27 cellular contexts compared by ENCODE assay signal in the genomic region with DNA sequence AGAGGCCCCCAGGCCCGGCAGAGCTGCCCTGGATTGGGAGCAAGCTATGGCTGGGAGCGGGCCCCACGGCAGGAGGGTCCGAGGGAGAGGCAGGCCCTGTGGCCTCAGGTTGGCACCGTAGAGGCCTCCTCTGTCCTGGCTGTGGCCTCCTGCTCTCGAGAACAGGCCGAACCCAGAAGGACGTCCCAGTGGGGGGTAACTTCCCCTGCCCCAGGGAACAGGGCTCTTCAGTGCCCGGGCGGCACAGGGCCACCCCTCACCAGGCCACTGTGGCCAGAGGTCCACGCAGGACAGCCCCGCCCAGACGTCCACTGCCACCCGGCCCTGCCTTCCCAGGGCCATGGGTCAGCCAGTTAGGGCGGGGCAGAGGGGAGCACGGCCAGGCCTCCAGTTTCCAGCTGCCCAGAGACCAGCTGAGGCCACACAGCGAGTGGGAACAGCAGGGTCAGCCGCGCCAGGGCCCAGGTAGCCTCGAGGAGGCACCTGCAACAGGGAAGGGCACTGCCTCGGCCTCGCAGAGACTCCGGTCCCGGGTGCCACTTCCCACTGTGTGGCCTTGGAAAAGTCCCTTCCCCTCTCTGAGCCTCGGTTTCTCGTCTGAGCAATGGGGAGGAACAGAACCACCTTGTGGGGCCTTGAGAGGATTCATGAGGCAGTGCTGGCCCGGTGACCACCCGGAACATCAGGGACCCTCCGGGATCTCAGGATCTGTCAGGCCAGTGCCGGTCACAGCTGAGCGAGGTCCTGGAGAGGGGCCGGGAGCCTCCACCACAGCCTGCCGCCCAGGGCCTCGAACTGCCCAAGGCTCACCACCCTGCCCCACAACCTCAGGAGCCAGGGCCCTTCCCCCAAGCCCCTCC. TPM values are rescaled to one million over a fixed set of nuclear protein-coding genes. Genes with fewer than 3 reads are reported as not detected.
A peak's percentile ranks its signal among the peaks of the same experiment; 100 is the strongest.
DNase-seq lines count a peak whose midpoint lies in the region; ATAC-seq, FAIRE-seq and TF ChIP-seq lines count a peak whose summit lies in the region.
"Had no signal": no experiment of that assay in that cellular context is flagged by ENCODE, and none has a peak within 500 bp of the region (broad histone marks: within the 10 kb centered on the region; RNA-seq: fewer than 3 reads in every experiment).

No MANE protein-coding gene starts in this region.

- H2BK120ac ChIP-seq in IMR-90 (ENCODE audit: low read depth, low read length) (no peak overlapping the region), neuronal stem cell (ENCODE audit: low read depth, low read length) (peak overlapping the region; percentile 61)

- no peak for TF ChIP-seq RAD21 in IMR-90 (IDR thresholded peaks at IDR 0.05; ENCODE audit: low read length)
- no peak for TF ChIP-seq RAD21 in HepG2 (CRISPR knock-in tag; IDR thresholded peaks at IDR 0.05)

- no peaks in the 10 kb centered on the region for H3K27me3 ChIP-seq in IMR-90 (ENCODE audit: control insufficient read depth, insufficient read depth, low read length)
- peaks cover 33 to 78% of the 10 kb centered on the region in 2 experiments for H3K27me3 ChIP-seq in HepG2 (ENCODE audit: control insufficient read depth in 1 of 2, insufficient read depth in 2 of 2, low read length in 2 of 2)
- peaks cover 0 to 22% (median 0%) of the 10 kb centered on the region in 3 experiments for H3K27me3 ChIP-seq in neuronal stem cell (ENCODE audit: control insufficient read depth in 3 of 3, insufficient read depth in 3 of 3, low read depth in 1 of 3, low read length in 3 of 3)
- peaks cover 0 to 16% (median 0%) of the 10 kb centered on the region in 7 donors for H3K27me3 ChIP-seq in heart right ventricle
- H3K27me3 ChIP-seq in pancreas = no peaks in the 10 kb centered on the region
- H3K27me3 ChIP-seq: BE2C, BLaER1 had no signal

- H3K4me3 ChIP-seq in IMR-90 (ENCODE audit: insufficient read depth, low read depth, low read length) (no peak overlapping the region), HepG2 (replicated peaks in 1 of 3; ENCODE audit: insufficient read depth in 1 of 3, low read depth in 2 of 3, low read length in 3 of 3) (no peak overlapping the region), neuronal stem cell (ENCODE audit: low read length in 2 of 2) (no peak overlapping the region), heart right ventricle (no peak overlapping the region), pancreas (no peak overlapping the region)
- H3K4me3 ChIP-seq: BLaER1, GM12878 had no signal

- H4K8ac ChIP-seq in IMR-90 (ENCODE audit: low read depth in 2 of 2, low read length in 2 of 2) (no peak overlapping the region), neuronal stem cell (ENCODE audit: low read depth, low read length) (no peak overlapping the region)

- no peaks in the 10 kb centered on the region for H3K9me3 Mint-ChIP-seq in progenitor cell of endocrine pancreas (ENCODE audit: low read depth)
- H3K9me3 Mint-ChIP-seq: CD14-positive monocyte; CD4-positive, alpha-beta memory T cell; CD8-positive, alpha-beta memory T cell had no signal

- H3K79me2 ChIP-seq in HepG2 (ENCODE audit: insufficient read depth, low read length) = no peaks in the 10 kb centered on the region

- H3K56ac ChIP-seq in IMR-90 (ENCODE audit: extremely low read depth, insufficient read depth, low read length) = no peak overlapping the region

- dilution Hi-C loops in IMR-90 (cut with HindIII; ENCODE audit: low sequenced_read_pairs, unreplicated experiment) = no loop called here

- no peaks in the 10 kb centered on the region for H3K4me1 Mint-ChIP-seq in progenitor cell of endocrine pancreas (ENCODE audit: low read depth)
- H3K4me1 Mint-ChIP-seq: CD4-positive, alpha-beta memory T cell; CD4-positive, CD25-positive, alpha-beta regulatory T cell; CD8-positive, alpha-beta memory T cell had no signal

- H3K27ac Mint-ChIP-seq in progenitor cell of endocrine pancreas = no peak overlapping the region
- H3K27ac Mint-ChIP-seq: CD4-positive, alpha-beta memory T cell; CD8-positive, alpha-beta memory T cell had no signal

- TF ChIP-seq POLR2A in IMR-90 (IDR thresholded peaks at IDR 0.05; ENCODE audit: low read depth, low read length) (no peak), HepG2 (IDR thresholded peaks at IDR 0.05; ENCODE audit: insufficient read depth in 1 of 2, low read depth in 2 of 2, low read length in 2 of 2) (no peak)

- CTCF ChIA-PET in IMR-90 (lab: Yijun Ruan, JAX) (no interaction called here), HepG2 (lab: Yijun Ruan, JAX; ENCODE audit: low intra/inter-chr PET ratio, low total read pairs) (no interaction called here)

- H2AK5ac ChIP-seq in IMR-90 (ENCODE audit: low read depth, low read length) = no peak overlapping the region
- peak overlapping the region; percentile 84 for H2AK5ac ChIP-seq in neuronal stem cell (ENCODE audit: low read depth, low read length)

- H2BK12ac ChIP-seq in neuronal stem cell (ENCODE audit: low read length) = peak overlapping the region; percentile 41

- no peak overlapping the region for H2BK5ac ChIP-seq in IMR-90 (ENCODE audit: low read depth, low read length, poor library complexity, severe bottlenecking)
- H2BK5ac ChIP-seq in neuronal stem cell (ENCODE audit: low read length) = peak overlapping the region; percentile 13

- H3K79me1 ChIP-seq in IMR-90 (ENCODE audit: low read depth in 1 of 2, low read length in 2 of 2) (peaks cover 13 to 94% of the 10 kb centered on the region in 2 experiments), neuronal stem cell (ENCODE audit: low read depth, low read length) (peaks cover 3% of the 10 kb centered on the region)

- H2BK20ac ChIP-seq in IMR-90 (ENCODE audit: low read depth, low read length) = no peak overlapping the region

- no peak overlapping the region for H2BK15ac ChIP-seq in IMR-90 (ENCODE audit: low read depth, low read length)
- H2BK15ac ChIP-seq in neuronal stem cell (ENCODE audit: low read length) = peak overlapping the region; percentile 78

- TF ChIP-seq CTCF in IMR-90 (conservative IDR thresholded peaks at IDR 0.05; ENCODE audit: low read depth, low read length) = no peak
- TF ChIP-seq CTCF in HepG2 (CRISPR knock-in tag; IDR thresholded peaks at IDR 0.05) = no peak
- TF ChIP-seq CTCF in heart right ventricle (IDR thresholded peaks at IDR 0.05) = no peak
- no peak for TF ChIP-seq CTCF in progenitor cell of endocrine pancreas (IDR thresholded peaks at IDR 0.05; ENCODE audit: unreplicated experiment)
- TF ChIP-seq CTCF in pancreas (IDR thresholded peaks at IDR 0.05) = no peak

- POLR2A ChIA-PET in IMR-90 (lab: Charles Lee; ENCODE audit: unreplicated experiment) = no interaction called here
- POLR2A ChIA-PET in HepG2 (lab: Yijun Ruan, JAX) = no interaction called here

- TF ChIP-seq EP300 in HepG2 (IDR thresholded peaks at IDR 0.05; ENCODE audit: low read depth in 2 of 2, low read length in 2 of 2) = no peak
- no peak for TF ChIP-seq EP300 in HepG2 (CRISPR knock-in tag; IDR thresholded peaks at IDR 0.05; ENCODE audit: borderline replicate concordance)

- H3K27ac ChIP-seq in IMR-90 (ENCODE audit: insufficient read depth, low read length) (no peak overlapping the region), HepG2 (ENCODE audit: extremely low read length, insufficient read depth, low read length) (no peak overlapping the region), neuronal stem cell (replicated peaks; ENCODE audit: low read length) (no peak overlapping the region), heart right ventricle (no peak overlapping the region), pancreas (no peak overlapping the region)
- H3K27ac ChIP-seq: BLaER1 had no signal

- H3K9ac ChIP-seq in IMR-90 (ENCODE audit: low read depth, low read length) (no peak overlapping the region), HepG2 (ENCODE audit: insufficient read depth, low read depth, low read length) (no peak overlapping the region), neuronal stem cell (ENCODE audit: low read depth, low read length, poor library complexity) (peak overlapping the region; percentile 70)
- H3K9ac ChIP-seq: BLaER1 had no signal

- no peaks in the 10 kb centered on the region for H3K9me3 ChIP-seq in IMR-90 (ENCODE audit: control insufficient read depth, insufficient read depth, low read length)
- H3K9me3 ChIP-seq in HepG2 (ENCODE audit: low read length) = no peaks in the 10 kb centered on the region
- H3K9me3 ChIP-seq in neuronal stem cell (replicated peaks in 1 of 2; ENCODE audit: control insufficient read depth in 2 of 2, insufficient read depth in 1 of 2, low read depth in 1 of 2, low read length in 2 of 2) = no peaks in the 10 kb centered on the region
- H3K9me3 ChIP-seq in heart right ventricle = no peaks in the 10 kb centered on the region
- H3K9me3 ChIP-seq in pancreas = no peaks in the 10 kb centered on the region
- H3K9me3 ChIP-seq: BE2C, BLaER1 had no signal

- no peaks in the 10 kb centered on the region; the same call in 1 of the 2 replicates for H3K4me1 ChIP-seq in IMR-90 (ENCODE audit: control insufficient read depth, insufficient read depth, low read length)
- H3K4me1 ChIP-seq in HepG2 (ENCODE audit: insufficient read depth, low read length) = no peaks in the 10 kb centered on the region
- H3K4me1 ChIP-seq in neuronal stem cell (ENCODE audit: control insufficient read depth in 2 of 2, insufficient read depth in 1 of 2, low read depth in 1 of 2, low read length in 2 of 2) = no peaks in the 10 kb centered on the region
- no peaks in the 10 kb centered on the region for H3K4me1 ChIP-seq in heart right ventricle
- no peaks in the 10 kb centered on the region for H3K4me1 ChIP-seq in pancreas
- H3K4me1 ChIP-seq: BE2C, BLaER1 had no signal

- H4K91ac ChIP-seq in IMR-90 (ENCODE audit: insufficient read depth, low read depth, low read length) = no peak overlapping the region
- H4K91ac ChIP-seq in neuronal stem cell (ENCODE audit: low read depth, low read length, poor library complexity) = no peak overlapping the region

- in situ Hi-C loops in IMR-90 (cut with MboI; ENCODE audit: low sequenced_read_pairs) (no loop called here), HepG2 (cut with HindIII; ENCODE audit: extremely low pct_ligation_motif_present, low pct_unique_long_range_greater_than_20kb) (no loop called here)

- H4K20me1 ChIP-seq in IMR-90 (ENCODE audit: insufficient read depth, low read length) (peaks cover 100% of the 10 kb centered on the region), HepG2 (ENCODE audit: insufficient read depth, low read length) (no peaks in the 10 kb centered on the region)
- H4K20me1 ChIP-seq: BLaER1 had no signal

- intact Hi-C loops in IMR-90 (cut with micrococcal nuclease) = no loop called here
- intact Hi-C loops in HepG2 (cut with micrococcal nuclease; ENCODE audit: unreplicated experiment) = no loop called here
- intact Hi-C loops in heart right ventricle (cut with DNase I) = no loop called here
- intact Hi-C loops in pancreas (cut with DNase I) = no loop called here

- WGBS in IMR-90 (ENCODE audit: extremely low coverage in 2 of 2, insufficient read length in 1 of 2), 2 experiments = 98% methylated on average over 8 of the region's 34 CpGs; no CpG with 5 or more reads in 1 of the 2 experiments
- WGBS in HepG2 (ENCODE audit: low lambda C conversion rate) = 31% methylated on average over 11 of the region's 34 CpGs
- WGBS in neuronal stem cell (ENCODE audit: extremely low coverage in 2 of 2, insufficient read length in 2 of 2, insufficient replicate concordance in 1 of 2), 2 donors = no CpG with 5 or more reads among the region's 34 CpGs
- 91% methylated on average over 34 of the region's 34 CpGs for WGBS in heart right ventricle, 2 donors
- 83 to 89% methylated on average over 29 to 34 of the region's 34 CpGs for WGBS in pancreas, 2 donors

- H3K36me3 ChIP-seq in IMR-90 (ENCODE audit: control insufficient read depth, insufficient read depth, low read length) = peaks cover 64% of the 10 kb centered on the region
- H3K36me3 ChIP-seq in HepG2 (replicated peaks in 1 of 2; ENCODE audit: control insufficient read depth in 1 of 2, insufficient read depth in 2 of 2, low read length in 2 of 2) = no peaks in the 10 kb centered on the region
- H3K36me3 ChIP-seq in neuronal stem cell (replicated peaks in 1 of 2; ENCODE audit: control insufficient read depth in 2 of 2, insufficient read depth in 2 of 2, low read length in 2 of 2) = no peaks in the 10 kb centered on the region
- H3K36me3 ChIP-seq in heart right ventricle = no peaks in the 10 kb centered on the region
- no peaks in the 10 kb centered on the region for H3K36me3 ChIP-seq in pancreas
- H3K36me3 ChIP-seq: BE2C, BLaER1 had no signal

- no peak overlapping the region for H3K4me3 Mint-ChIP-seq in progenitor cell of endocrine pancreas (ENCODE audit: low read depth)
- H3K4me3 Mint-ChIP-seq: CD14-positive monocyte; CD4-positive, alpha-beta memory T cell; CD4-positive, CD25-positive, alpha-beta regulatory T cell; CD8-positive, alpha-beta memory T cell had no signal

- no peak overlapping the region for H3K23ac ChIP-seq in IMR-90 (ENCODE audit: low read depth, low read length)
- H3K23ac ChIP-seq in neuronal stem cell (ENCODE audit: low read depth, low read length, poor library complexity) = peak overlapping the region; percentile 55

- H3K36me3 Mint-ChIP-seq in progenitor cell of endocrine pancreas (ENCODE audit: insufficient read depth) = no peaks in the 10 kb centered on the region
- H3K36me3 Mint-ChIP-seq: CD14-positive monocyte; CD4-positive, alpha-beta memory T cell; CD4-positive, CD25-positive, alpha-beta regulatory T cell; CD8-positive, alpha-beta memory T cell had no signal

- peak overlapping the region; percentile 76 for H2AK9ac ChIP-seq in IMR-90 (replicated peaks; ENCODE audit: low read depth, low read length, poor library complexity)

- H3K27me3 Mint-ChIP-seq in progenitor cell of endocrine pancreas = peaks cover 4% of the 10 kb centered on the region
- H3K27me3 Mint-ChIP-seq: CD4-positive, CD25-positive, alpha-beta regulatory T cell had no signal

- no peak for DNase-seq in IMR-90
- no peak for DNase-seq in HepG2 (ENCODE audit: low spot score)
- DNase-seq in neuronal stem cell (ENCODE audit: low spot score) = no peak
- no peak for DNase-seq in heart right ventricle
- DNase-seq in progenitor cell of endocrine pancreas (ENCODE audit: low spot score, unreplicated experiment) = no peak
- DNase-seq in pancreas = no peak
- DNase-seq: 8988T; ACHN; BE2C; C1 segment of cervical spinal cord; CD4-positive, CD25-positive, alpha-beta regulatory T cell; CD8-positive, alpha-beta memory T cell; COR-L47; DMS 273 treated with DMSO at 0.1 percent for 48 hours; DMS153; DMS53; DMS79; DND-41; EL; GDM1 had no signal

- H3K18ac ChIP-seq in IMR-90 (ENCODE audit: low read depth, low read length) (no peak overlapping the region), neuronal stem cell (ENCODE audit: low read length) (no peak overlapping the region)

- H2AFZ ChIP-seq in IMR-90 (replicated peaks; ENCODE audit: low read length, poor library complexity) = no peak overlapping the region
- H2AFZ ChIP-seq in HepG2 (ENCODE audit: low read length) = no peak overlapping the region
- no peak overlapping the region for H2AFZ ChIP-seq in neuronal stem cell (ENCODE audit: low read length)

- H3K14ac ChIP-seq in IMR-90 (replicated peaks; ENCODE audit: low read depth, low read length) (no peak overlapping the region), neuronal stem cell (ENCODE audit: low read length) (peak overlapping the region; percentile 89)

- no peak overlapping the region for H3K4ac ChIP-seq in IMR-90 (ENCODE audit: low read depth, low read length)
- H3K4ac ChIP-seq in neuronal stem cell (ENCODE audit: low read length) = no peak overlapping the region

- BruUV-seq in IMR-90 (replicated peaks; lab: Mats Ljungman, UMichigan) (no TSS peak), HepG2 (replicated peaks; lab: Mats Ljungman, UMichigan) (no TSS peak)

- H4K5ac ChIP-seq in IMR-90 (ENCODE audit: low read depth, low read length) = no peak overlapping the region

- H3K4me2 ChIP-seq in IMR-90 (ENCODE audit: low read depth, low read length) (no peak overlapping the region), HepG2 (ENCODE audit: low read depth, low read length) (no peak overlapping the region), neuronal stem cell (ENCODE audit: insufficient read depth, low read length, poor library complexity, severe bottlenecking) (no peak overlapping the region)
- H3K4me2 ChIP-seq: BLaER1 had no signal

- FAIRE-seq in HepG2 (lab: Jason Lieb, UNC) = no peak
- FAIRE-seq in pancreas (lab: Jason Lieb, UNC) = no peak
- FAIRE-seq: A204.1, GM12878, GM12892, GM18507 had no signal

- peaks cover 15% of the 10 kb centered on the region for H3K9me1 ChIP-seq in IMR-90 (ENCODE audit: insufficient read depth, low read length)

- ATAC-seq in IMR-90 (ENCODE audit: low read depth) (no peak), HepG2 (0 out of 3 replicates have a peak, but pooled peaks have one; percentile 6), heart right ventricle (no peak), pancreas (no peak)

RNA-seq across cellular contexts. Expression of a gene that starts 32.0 kb away (rescaled TPM):
- total RNA-seq in IMR-90 (2012; rRNA removed) (1.1 and 1.4 TPM in 2 replicates), HepG2 (2016; rRNA removed; fragmentation: Illumina TruSeq; extraction: Trizol) (not detected in 2 replicates), heart right ventricle (1 to 10 TPM in 6 of 10 donors, under 1 TPM in 4; 0.59 to 1.7 (median 1.0) TPM), progenitor cell of endocrine pancreas (0.05 and 0.07 TPM in 2 replicates), pancreas (1 to 10 TPM in 1 of 6 donors, under 1 TPM in 5; 0.20 to 2.0 (median 0.39) TPM)
- polyA plus RNA-seq in IMR-90 (2012; rRNA removed) (13.3 and 16.4 TPM in 2 replicates), HepG2 (2011; rRNA removed) (not detected in 2 replicates), heart right ventricle (under 1 TPM; 0.23 to 0.73 TPM), pancreas (under 1 TPM; 0.14 to 0.34 TPM)
- polyA plus RNA-seq in IMR-90 (2012; cell fraction: cytosol; rRNA removed) = 5.1 and 8.8 TPM in 2 replicates
- 32.3 and 70.4 TPM in 2 replicates for polyA plus RNA-seq in IMR-90 (2012; cell fraction: nucleus; rRNA removed; ENCODE audit: low replicate concordance)
- not detected in 2 replicates for total RNA-seq in HepG2 (2016; cell fraction: cytosol; rRNA removed; fragmentation: Illumina TruSeq; extraction: Trizol; ENCODE audit: low read depth)
- not detected in 2 replicates for total RNA-seq in HepG2 (2016; cell fraction: insoluble cytoplasmic fraction; rRNA removed; fragmentation: Illumina TruSeq; extraction: Trizol)
- not detected in 2 replicates for total RNA-seq in HepG2 (2016; cell fraction: membrane; rRNA removed; fragmentation: Illumina TruSeq; extraction: Trizol)
- total RNA-seq in HepG2 (2016; cell fraction: nucleus; rRNA removed; fragmentation: Illumina TruSeq; extraction: Trizol) = not detected in 2 replicates
- not detected in 2 replicates for polyA plus RNA-seq in HepG2 (2011; cell fraction: cytosol; rRNA removed)
- polyA plus RNA-seq in HepG2 (2011; cell fraction: nucleus; rRNA removed) = 0.02 TPM in 1 of 2 replicates, not detected in the other
- polyA plus RNA-seq in HepG2 (2012) = not detected in 2 replicates
- not detected in 2 replicates for polyA plus RNA-seq in HepG2 (2016; cell fraction: cytosol; fragmentation: Illumina TruSeq; extraction: Trizol; ENCODE audit: low read depth)
- not detected in 2 replicates for polyA plus RNA-seq in HepG2 (2016; cell fraction: insoluble cytoplasmic fraction; fragmentation: Illumina TruSeq; extraction: Trizol; ENCODE audit: low read depth)
- not detected in 2 replicates for polyA plus RNA-seq in HepG2 (2016; cell fraction: membrane; fragmentation: Illumina TruSeq; extraction: Trizol; ENCODE audit: low read depth)
- not detected in 2 replicates for polyA plus RNA-seq in HepG2 (2016; cell fraction: nucleus; fragmentation: Illumina TruSeq; extraction: Trizol; ENCODE audit: insufficient read depth, low read depth)
- not detected in 2 replicates for polyA minus RNA-seq in HepG2 (2011; rRNA and poly(A)+ RNA removed; ENCODE audit: low replicate concordance)
- not detected in 2 replicates for polyA minus RNA-seq in HepG2 (2011; cell fraction: cytosol; rRNA and poly(A)+ RNA removed)
- not detected in 2 replicates for polyA minus RNA-seq in HepG2 (2011; cell fraction: nucleus; rRNA and poly(A)+ RNA removed)
- polyA plus RNA-seq in neuronal stem cell (2013, experiment 1 of 2) = 0.26 TPM
- polyA plus RNA-seq in neuronal stem cell (2013, experiment 2 of 2) = 0.29 TPM

RNA-seq across cellular contexts. Expression of a gene that starts 38.3 kb away (rescaled TPM):
- 0.28 and 0.36 TPM in 2 replicates for total RNA-seq in IMR-90 (2012; rRNA removed)
- 1.1 and 1.8 TPM in 2 replicates for polyA plus RNA-seq in IMR-90 (2012; rRNA removed)
- 1.2 and 2.4 TPM in 2 replicates for polyA plus RNA-seq in IMR-90 (2012; cell fraction: cytosol; rRNA removed)
- polyA plus RNA-seq in IMR-90 (2012; cell fraction: nucleus; rRNA removed; ENCODE audit: low replicate concordance) = 4.0 and 9.2 TPM in 2 replicates
- 3.4 and 3.8 TPM in 2 replicates for total RNA-seq in HepG2 (2016; rRNA removed; fragmentation: Illumina TruSeq; extraction: Trizol)
- 0.81 and 2.1 TPM in 2 replicates for total RNA-seq in HepG2 (2016; cell fraction: cytosol; rRNA removed; fragmentation: Illumina TruSeq; extraction: Trizol; ENCODE audit: low read depth)
- total RNA-seq in HepG2 (2016; cell fraction: insoluble cytoplasmic fraction; rRNA removed; fragmentation: Illumina TruSeq; extraction: Trizol) = 3.4 and 3.9 TPM in 2 replicates
- 3.4 and 4.3 TPM in 2 replicates for total RNA-seq in HepG2 (2016; cell fraction: membrane; rRNA removed; fragmentation: Illumina TruSeq; extraction: Trizol)
- 3.4 and 6.6 TPM in 2 replicates for total RNA-seq in HepG2 (2016; cell fraction: nucleus; rRNA removed; fragmentation: Illumina TruSeq; extraction: Trizol)
- polyA plus RNA-seq in HepG2 (2011; rRNA removed) = 1.3 and 1.7 TPM in 2 replicates
- 0.79 and 1.3 TPM in 2 replicates for polyA plus RNA-seq in HepG2 (2011; cell fraction: cytosol; rRNA removed)
- 7.1 and 7.6 TPM in 2 replicates for polyA plus RNA-seq in HepG2 (2011; cell fraction: nucleus; rRNA removed)
- polyA plus RNA-seq in HepG2 (2012) = 7.2 and 7.6 TPM in 2 replicates
- 1.2 TPM in 2 replicates for polyA plus RNA-seq in HepG2 (2016; cell fraction: cytosol; fragmentation: Illumina TruSeq; extraction: Trizol; ENCODE audit: low read depth)
- polyA plus RNA-seq in HepG2 (2016; cell fraction: insoluble cytoplasmic fraction; fragmentation: Illumina TruSeq; extraction: Trizol; ENCODE audit: low read depth) = 3.7 and 8.7 TPM in 2 replicates
- 2.7 and 4.8 TPM in 2 replicates for polyA plus RNA-seq in HepG2 (2016; cell fraction: membrane; fragmentation: Illumina TruSeq; extraction: Trizol; ENCODE audit: low read depth)
- 14.0 and 14.3 TPM in 2 replicates for polyA plus RNA-seq in HepG2 (2016; cell fraction: nucleus; fragmentation: Illumina TruSeq; extraction: Trizol; ENCODE audit: insufficient read depth, low read depth)
- 0.98 and 4.2 TPM in 2 replicates for polyA minus RNA-seq in HepG2 (2011; rRNA and poly(A)+ RNA removed; ENCODE audit: low replicate concordance)
- 2.7 and 6.6 TPM in 2 replicates for polyA minus RNA-seq in HepG2 (2011; cell fraction: cytosol; rRNA and poly(A)+ RNA removed)
- 5.0 and 7.5 TPM in 2 replicates for polyA minus RNA-seq in HepG2 (2011; cell fraction: nucleus; rRNA and poly(A)+ RNA removed)
- 3.8 TPM for polyA plus RNA-seq in neuronal stem cell (2013, experiment 1 of 2)
- 4.0 TPM for polyA plus RNA-seq in neuronal stem cell (2013, experiment 2 of 2)
- total RNA-seq in heart right ventricle = 1 to 10 TPM; 3.2 to 6.0 (median 4.4) TPM
- 10 to 100 TPM in 1 of 2 donors, 1 to 10 TPM in 1; 2.0 to 10.4 TPM for polyA plus RNA-seq in heart right ventricle
- total RNA-seq in progenitor cell of endocrine pancreas = 88.5 and 90.6 TPM in 2 replicates
- total RNA-seq in pancreas = 10 to 100 TPM; 14.2 to 20.4 (median 19.3) TPM
- 10 to 100 TPM in 1 of 2 donors, 1 to 10 TPM in 1; 3.6 to 22.5 TPM for polyA plus RNA-seq in pancreas
